In the genomic region with DNA sequence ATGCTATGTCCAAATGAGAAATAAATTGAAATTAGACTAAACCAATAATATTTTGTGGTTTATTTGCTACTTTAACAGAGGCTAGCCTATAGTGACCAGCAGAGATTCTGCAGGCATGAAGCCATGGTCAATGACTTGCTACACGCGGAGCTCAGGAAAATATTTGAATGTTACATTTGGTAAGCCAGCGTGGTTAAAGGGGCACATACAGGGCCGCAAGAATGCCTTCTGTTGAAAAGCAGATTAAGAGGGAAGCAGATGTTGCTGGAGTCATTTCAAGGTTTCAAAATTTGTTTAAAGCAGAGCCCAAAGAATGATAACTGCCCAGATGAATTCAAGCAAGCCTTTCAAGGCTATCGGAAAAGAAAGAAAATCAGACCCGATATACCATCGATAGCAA, we compare ENCODE assay signal across 26 cellular contexts.
"Had no signal": no experiment of that assay in that cellular context is flagged by ENCODE, and none has a peak within 500 bp of the region (broad histone marks: within the 10 kb centered on the region; RNA-seq: fewer than 3 reads in every experiment).

No MANE protein-coding gene starts in this region.

- H3K4me3 ChIP-seq: lower lobe of right lung, mucosa of descending colon, neural progenitor cell, spleen, testis had no signal

- DNase-seq: activated B cell treated with CpG ODN at 0.5 μM for 24 hours; activated CD4-positive, alpha-beta T cell treated with anti-CD3 and anti-CD28 coated beads for 36 hours; activated CD4-positive, alpha-beta T cell treated with anti-CD3 and anti-CD28 coated beads, Interleukin-2, amount 50 U/mL, for 4 hours; activated CD8-positive, alpha-beta memory T cell treated with anti-CD3 and anti-CD28 coated beads, Interleukin-2, amount 50 U/mL, for 48 hours; activated effector memory CD4-positive, alpha-beta T cell treated with anti-CD3 and anti-CD28 coated beads, Interleukin-2, amount 50 U/mL, for 16 hours; activated naive CD4-positive, alpha-beta T cell treated with anti-CD3 and anti-CD28 coated beads, Interleukin-2, amount 10 ng/mL, durations not matched to agents 7 days and 5 days; activated T-cell treated with anti-CD3 and anti-CD28 coated beads, Interleukin-2, amount 50 U/mL, for 4 hours; aorta; brain microvascular endothelial cell; caudate nucleus; effector memory CD4-positive, alpha-beta T cell; kidney; lower lobe of right lung; mesendoderm; mucosa of descending colon; naive thymus-derived CD4-positive, alpha-beta T cell; posterior cingulate gyrus; spleen; stimulated activated CD4-positive, alpha-beta T cell treated with anti-CD3 and anti-CD28 coated beads, Interleukin-4, amount 100 ng/mL, for 1 hour; stimulated activated naive CD4-positive, alpha-beta T cell; SW 1271; T-helper 17 cell; testis; trophoblast cell had no signal

- H3K4me1 Mint-ChIP-seq: activated B cell treated with CpG ODN at 0.5 μM for 24 hours; activated CD4-positive, alpha-beta T cell treated with anti-CD3 and anti-CD28 coated beads for 36 hours; activated naive CD4-positive, alpha-beta T cell treated with anti-CD3 and anti-CD28 coated beads, Interleukin-2, amount 10 ng/mL, durations not matched to agents 7 days and 5 days; neural progenitor cell had no signal

- H3K4me3 Mint-ChIP-seq: activated B cell treated with CpG ODN at 0.5 μM for 24 hours; activated CD4-positive, alpha-beta T cell treated with anti-CD3 and anti-CD28 coated beads for 36 hours; activated naive CD4-positive, alpha-beta T cell treated with anti-CD3 and anti-CD28 coated beads, Interleukin-2, amount 10 ng/mL, durations not matched to agents 7 days and 5 days; activated T-cell treated with anti-CD3 and anti-CD28 coated beads, Interleukin-2, amount 50 U/mL, for 4 hours; naive thymus-derived CD4-positive, alpha-beta T cell; neural progenitor cell; T-helper 17 cell had no signal

- H3K4me2 ChIP-seq: neural progenitor cell had no signal

- H3K27me3 ChIP-seq: brain microvascular endothelial cell, neural progenitor cell, spleen, testis had no signal

- H3K4me1 ChIP-seq: lower lobe of right lung, neural progenitor cell, testis had no signal

- H3K36me3 Mint-ChIP-seq: activated naive CD4-positive, alpha-beta T cell treated with anti-CD3 and anti-CD28 coated beads, Interleukin-2, amount 10 ng/mL, durations not matched to agents 7 days and 5 days; naive thymus-derived CD4-positive, alpha-beta T cell; neural progenitor cell had no signal

- H3K36me3 ChIP-seq: brain microvascular endothelial cell, lower lobe of right lung, neural progenitor cell, spleen had no signal

- H3K9ac ChIP-seq: neural progenitor cell had no signal

- H2AFZ ChIP-seq: neural progenitor cell had no signal

- H3K27ac Mint-ChIP-seq: activated B cell treated with CpG ODN at 0.5 μM for 24 hours; activated CD4-positive, alpha-beta T cell treated with anti-CD3 and anti-CD28 coated beads for 36 hours; activated naive CD4-positive, alpha-beta T cell treated with anti-CD3 and anti-CD28 coated beads, Interleukin-2, amount 10 ng/mL, durations not matched to agents 7 days and 5 days; naive thymus-derived CD4-positive, alpha-beta T cell; neural progenitor cell; T-helper 17 cell had no signal

- H3K27me3 Mint-ChIP-seq: activated B cell treated with CpG ODN at 0.5 μM for 24 hours had no signal

- H3K9me3 Mint-ChIP-seq: activated B cell treated with CpG ODN at 0.5 μM for 24 hours; activated naive CD4-positive, alpha-beta T cell treated with anti-CD3 and anti-CD28 coated beads, Interleukin-2, amount 10 ng/mL, durations not matched to agents 7 days and 5 days; activated T-cell treated with anti-CD3 and anti-CD28 coated beads, Interleukin-2, amount 50 U/mL, for 4 hours; naive thymus-derived CD4-positive, alpha-beta T cell; neural progenitor cell had no signal

- H3K27ac ChIP-seq: brain microvascular endothelial cell, lower lobe of right lung, neural progenitor cell, testis had no signal

- H3K9me3 ChIP-seq: lower lobe of right lung, mucosa of descending colon, spleen, testis had no signal

- ATAC-seq: activated CD4-positive, alpha-beta T cell treated with anti-CD3 and anti-CD28 coated beads for 36 hours; activated T-cell treated with anti-CD3 and anti-CD28 coated beads, Interleukin-2, amount 50 U/mL, for 4 hours; lower lobe of right lung; mucosa of descending colon; naive thymus-derived CD4-positive, alpha-beta T cell; sciatic nerve; T-helper 17 cell had no signal
